Comparison of ENCODE assay signal across 11 cellular contexts in the genomic region with DNA sequence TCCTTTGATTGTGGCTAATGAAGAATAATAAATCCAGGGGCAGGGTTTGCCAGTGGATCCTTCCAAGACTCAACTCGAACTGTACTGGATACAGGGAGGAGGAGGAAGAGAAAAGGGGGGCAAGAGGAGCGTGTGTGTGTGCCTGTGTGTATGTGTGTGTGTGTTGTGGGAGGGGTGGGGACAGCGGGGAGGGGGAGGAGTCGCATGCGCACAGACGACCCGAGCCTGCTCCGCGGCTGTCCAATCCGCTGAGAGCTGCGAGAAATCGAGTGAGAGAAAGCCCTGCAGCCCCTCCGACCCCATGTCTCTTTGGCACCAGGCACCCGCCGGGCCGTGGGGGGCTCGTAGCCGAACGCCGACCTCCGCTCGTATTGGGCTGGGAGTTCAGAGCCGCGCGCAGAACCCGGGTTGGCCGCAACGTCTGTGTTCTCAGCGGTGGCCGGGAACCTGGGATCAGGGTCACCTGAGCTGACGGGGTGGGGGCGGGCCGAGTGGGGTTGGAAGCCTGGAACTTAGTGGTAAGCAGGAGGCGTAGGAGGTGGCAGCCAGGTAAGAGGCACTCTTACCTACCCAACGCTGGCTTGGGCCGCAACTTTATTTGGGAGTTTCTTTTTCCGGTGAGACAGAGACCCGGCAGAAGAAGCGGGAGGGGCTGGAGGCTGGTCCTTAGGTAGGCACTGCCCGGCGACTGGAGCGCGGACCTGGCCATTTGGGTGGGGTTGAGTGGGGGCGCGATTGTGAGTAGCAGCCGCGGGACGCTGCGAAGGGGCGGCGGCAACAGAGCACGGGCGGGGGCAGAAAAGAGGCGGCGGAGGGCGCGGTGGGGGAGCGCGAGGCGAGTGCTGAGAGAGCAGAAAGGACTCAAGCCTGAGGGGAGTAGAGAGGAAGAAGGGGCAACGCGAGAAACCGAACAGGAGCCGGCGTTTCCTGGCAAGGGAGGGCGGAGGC. TPM values are rescaled to one million over a fixed set of nuclear protein-coding genes. Genes with fewer than 3 reads are reported as not detected.
DNase-seq lines count a peak whose midpoint lies in the region; ATAC-seq and TF ChIP-seq lines count a peak whose summit lies in the region.
"Had no signal": no experiment of that assay in that cellular context is flagged by ENCODE, and none has a peak within 500 bp of the region (broad histone marks: within the 10 kb centered on the region; RNA-seq: fewer than 3 reads in every experiment).

No MANE protein-coding gene starts in this region.

- WGBS in suprapubic skin = 3% methylated on average over 49 of the region's 66 CpGs

- peak overlapping the region; percentile 49 for H3K4me3 Mint-ChIP-seq in activated naive CD4-positive, alpha-beta T cell treated with anti-CD3 and anti-CD28 coated beads, Interleukin-2, amount 50 U/mL, for 24 hours
- peak overlapping the region; percentile 82 for H3K4me3 Mint-ChIP-seq in T-helper 17 cell

- ATAC-seq in T-helper 17 cell (no peak), HG03097 (IDR thresholded peaks at IDR 0.05; ENCODE audit: low FRiP score, unreplicated experiment) (no peak)

- no peak for TF ChIP-seq EP300 in suprapubic skin (IDR thresholded peaks at IDR 0.05)

- H3K36me3 Mint-ChIP-seq in activated naive CD4-positive, alpha-beta T cell treated with anti-CD3 and anti-CD28 coated beads, Interleukin-2, amount 50 U/mL, for 24 hours = no peaks in the 10 kb centered on the region
- H3K36me3 Mint-ChIP-seq in T-helper 17 cell (ENCODE audit: low read depth) = peaks cover 2% of the 10 kb centered on the region

- H3K36me3 ChIP-seq in suprapubic skin = no peaks in the 10 kb centered on the region
- H3K36me3 ChIP-seq: Peyer's patch had no signal

- no peak overlapping the region for H3K27ac ChIP-seq in suprapubic skin
- H3K27ac ChIP-seq: Peyer's patch had no signal

- peaks cover 23% of the 10 kb centered on the region for H3K4me1 ChIP-seq in suprapubic skin

- H3K9me3 ChIP-seq in T-helper 17 cell (ENCODE audit: control insufficient read depth, low read length, poor library complexity, severe bottlenecking) = no peaks in the 10 kb centered on the region
- H3K9me3 ChIP-seq in suprapubic skin = no peaks in the 10 kb centered on the region
- H3K9me3 ChIP-seq: Peyer's patch had no signal

- peaks cover 100% of the 10 kb centered on the region for H3K27me3 ChIP-seq in suprapubic skin

- DNase-seq in activated naive CD4-positive, alpha-beta T cell (lab: John Stamatoyannopoulos, UW) = no peak
- DNase-seq in T-helper 17 cell (no peak), iPS-NIHi11 (ENCODE audit: low spot score) (peak; percentile 34), suprapubic skin (ENCODE audit: low spot score in 2 of 2) (no peak), ureter (ENCODE audit: low spot score) (no peak)
- no peak for DNase-seq in stimulated activated CD4-positive, alpha-beta T cell treated with anti-CD3 and anti-CD28 coated beads, Interleukin-4, amount 100 ng/mL, for 24 hours
- DNase-seq: activated CD8-positive, alpha-beta memory T cell treated with anti-CD3 and anti-CD28 coated beads, Interleukin-2, amount 50 U/mL, for 4 hours; Peyer's patch had no signal

- H3K4me1 Mint-ChIP-seq in activated naive CD4-positive, alpha-beta T cell treated with anti-CD3 and anti-CD28 coated beads, Interleukin-2, amount 50 U/mL, for 24 hours = peaks cover 14% of the 10 kb centered on the region
- H3K4me1 Mint-ChIP-seq in T-helper 17 cell = peaks cover 3% of the 10 kb centered on the region

- no peak for TF ChIP-seq CTCF in suprapubic skin (IDR thresholded peaks at IDR 0.05)

- no peak overlapping the region for H3K27ac Mint-ChIP-seq in activated naive CD4-positive, alpha-beta T cell treated with anti-CD3 and anti-CD28 coated beads, Interleukin-2, amount 50 U/mL, for 24 hours
- no peak overlapping the region for H3K27ac Mint-ChIP-seq in T-helper 17 cell

- TF ChIP-seq POLR2A in suprapubic skin (IDR thresholded peaks at IDR 0.05) = no peak

- peak overlapping the region; percentile 41 for H3K4me3 ChIP-seq in suprapubic skin
- H3K4me3 ChIP-seq: Peyer's patch had no signal

- peaks cover 66% of the 10 kb centered on the region for H3K27me3 Mint-ChIP-seq in activated naive CD4-positive, alpha-beta T cell treated with anti-CD3 and anti-CD28 coated beads, Interleukin-2, amount 50 U/mL, for 24 hours
- H3K27me3 Mint-ChIP-seq in T-helper 17 cell = peaks cover 86% of the 10 kb centered on the region

- peaks cover 9% of the 10 kb centered on the region for H3K9me3 Mint-ChIP-seq in activated naive CD4-positive, alpha-beta T cell treated with anti-CD3 and anti-CD28 coated beads, Interleukin-2, amount 50 U/mL, for 24 hours

RNA-seq across cellular contexts. Expression of a gene that starts 0.6 kb away (rescaled TPM):
- total RNA-seq in T-helper 17 cell = not detected
- total RNA-seq in suprapubic skin = not detected
- total RNA-seq in ureter = not detected
- total RNA-seq: mononuclear cell, Peyer's patch had no signal
